16 cellular contexts compared by ENCODE assay signal in the genomic region with DNA sequence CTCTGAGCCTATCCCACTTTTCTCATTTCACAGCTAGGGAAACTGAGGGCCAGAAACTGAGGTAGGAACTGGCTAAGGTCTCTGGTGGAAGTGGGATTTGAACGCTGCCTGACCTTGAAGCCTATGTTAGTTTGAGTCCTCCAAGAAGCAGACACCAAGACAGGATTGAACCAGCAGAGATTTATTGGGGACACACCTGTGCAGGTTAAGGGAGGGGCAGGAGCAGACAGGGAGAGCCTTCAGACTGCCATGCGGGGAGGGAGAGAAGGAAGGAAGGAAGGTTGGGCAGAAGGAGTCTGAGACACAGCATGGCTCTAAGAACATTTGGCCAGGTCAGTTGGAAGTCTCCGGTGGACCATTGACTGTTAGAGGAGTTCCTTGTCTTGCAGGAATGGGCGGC. TPM values are rescaled to one million over a fixed set of nuclear protein-coding genes. Genes with fewer than 3 reads are reported as not detected.
DNase-seq lines count a peak whose midpoint lies in the region; ATAC-seq and TF ChIP-seq lines count a peak whose summit lies in the region.
"Had no signal": no experiment of that assay in that cellular context is flagged by ENCODE, and none has a peak within 500 bp of the region (broad histone marks: within the 10 kb centered on the region; RNA-seq: fewer than 3 reads in every experiment).

No MANE protein-coding gene starts in this region.

- ATAC-seq in mucosa of descending colon: peak; percentile 88
- ATAC-seq: GM23338 had no signal

- H3K9me3 ChIP-seq in mucosa of descending colon (no peaks in the 10 kb centered on the region), transverse colon (no peaks in the 10 kb centered on the region)

- H3K4me3 ChIP-seq in mucosa of descending colon: no peak overlapping the region
- no peak overlapping the region for H3K4me3 ChIP-seq in transverse colon
- H3K4me3 ChIP-seq: BLaER1 treated with 17β-estradiol and CSF1 and Interleukin-3, amounts not matched to agents 10 nM and 100 nM; GM23338 had no signal

- 79% methylated on average over 4 of the region's 4 CpGs; no CpG with 5 or more reads in 1 of the 2 donors for WGBS in transverse colon (ENCODE audit: low coverage in 1 of 2), 2 donors

- intact Hi-C loops in mucosa of descending colon (cut with DNase I, micrococcal nuclease): no loop called here
- intact Hi-C loops in transverse colon (cut with DNase I; ENCODE audit: low total_unique reads): no loop called here

- in situ Hi-C loops in transverse colon (cut with MboI; ENCODE audit: low pct_ligation_motif_present in 1 of 4, low pct_unique_long_range_greater_than_20kb in 1 of 4, low sequenced_read_pairs in 3 of 4): no loop called here

- H3K36me3 ChIP-seq in mucosa of descending colon (ENCODE audit: low read depth): no peaks in the 10 kb centered on the region
- no peaks in the 10 kb centered on the region for H3K36me3 ChIP-seq in transverse colon
- H3K36me3 ChIP-seq: BLaER1 treated with 17β-estradiol and CSF1 and Interleukin-3, amounts not matched to agents 10 nM and 100 nM had no signal

- H3K27me3 ChIP-seq in transverse colon: no peaks in the 10 kb centered on the region
- H3K27me3 ChIP-seq: BLaER1 treated with 17β-estradiol and CSF1 and Interleukin-3, amounts not matched to agents 10 nM and 100 nM had no signal

- DNase-seq in NCI-H82 (lab: John Stamatoyannopoulos, UW) (peak; percentile 3), NCI-H82 treated with DMSO at 0.1 percent for 48 hours (lab: John Stamatoyannopoulos, UW; ENCODE audit: unreplicated experiment) (no peak), mucosa of descending colon (peak in 1 of 3 donors; percentile 64), transverse colon (peak; percentile 35), EL (no peak), T-helper 1 cell (no peak)
- DNase-seq: CD4-positive, alpha-beta T cell; CD8-positive, alpha-beta memory T cell; DMS 273 treated with DMSO at 0.1 percent for 48 hours; DMS79; GF-D8; HCEC 1CT had no signal

- H3K4me1 ChIP-seq in mucosa of descending colon (ENCODE audit: low read depth) (peaks cover 5% of the 10 kb centered on the region), transverse colon (no peaks in the 10 kb centered on the region)

- TF ChIP-seq POLR2A in transverse colon (IDR thresholded peaks at IDR 0.05): no peak

- no peak for TF ChIP-seq EP300 in transverse colon (IDR thresholded peaks at IDR 0.05; ENCODE audit: low read depth)

- no peak for TF ChIP-seq CTCF in mucosa of descending colon (IDR thresholded peaks at IDR 0.05)
- no peak for TF ChIP-seq CTCF in transverse colon (IDR thresholded peaks at IDR 0.05)

- no peak overlapping the region for H3K27ac ChIP-seq in transverse colon
- H3K27ac ChIP-seq: 22Rv1; BLaER1 treated with 17β-estradiol and CSF1 and Interleukin-3, amounts not matched to agents 10 nM and 100 nM had no signal

RNA-seq across cellular contexts. Expression of a gene that starts 59.5 kb away (rescaled TPM):
- total RNA-seq in mucosa of descending colon: 1 to 10 TPM; 2.0 to 6.5 (median 3.0) TPM
- total RNA-seq in transverse colon: 1 to 10 TPM; 2.5 to 6.2 (median 3.7) TPM
- total RNA-seq: G401 had no signal

Comparison
In these comparisons a context has a peak if more than half of its experiments do, and no peak if none do; other contexts are left out.
1. DNase-seq: peak in NCI-H82 (single experiment) and transverse colon (single experiment); none in NCI-H82 treated with DMSO at 0.1 percent for 48 hours (single experiment), EL (single experiment) and T-helper 1 cell (0 of 5).